18 cellular contexts compared by ENCODE assay signal in the genomic region with DNA sequence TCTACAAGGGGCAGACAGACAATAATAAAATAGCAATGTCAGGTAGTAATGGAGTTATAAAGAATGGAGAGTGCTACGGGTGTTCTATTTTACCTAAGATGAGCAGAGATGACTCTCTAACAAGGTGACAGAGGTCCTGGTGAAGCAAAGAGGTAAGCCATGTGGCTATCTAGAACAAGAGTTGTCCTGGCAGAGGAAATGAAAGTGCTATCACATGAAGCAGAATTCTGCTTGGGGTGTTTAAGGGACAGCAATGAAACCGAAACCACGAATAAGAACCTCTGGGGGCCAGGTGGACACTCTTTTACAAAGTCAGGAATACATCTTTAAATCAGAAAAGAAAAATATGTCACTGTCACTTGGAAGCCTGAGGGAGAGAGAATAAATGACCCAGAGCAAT. TPM values are rescaled to one million over a fixed set of nuclear protein-coding genes. Genes with fewer than 3 reads are reported as not detected.
A peak's percentile ranks its signal among the peaks of the same experiment; 100 is the strongest.
DNase-seq lines count a peak whose midpoint lies in the region; ATAC-seq and TF ChIP-seq lines count a peak whose summit lies in the region.
"Had no signal": no experiment of that assay in that cellular context is flagged by ENCODE, and none has a peak within 500 bp of the region (broad histone marks: within the 10 kb centered on the region; RNA-seq: fewer than 3 reads in every experiment).

No MANE protein-coding gene starts in this region.

- no peaks in the 10 kb centered on the region for H3K79me2 ChIP-seq in KMS-11 (ENCODE audit: insufficient read depth, low read depth)

- H3K4me1 ChIP-seq in KMS-11 (ENCODE audit: low read depth, poor library complexity, severe bottlenecking) (peaks cover 56% of the 10 kb centered on the region), psoas muscle (no peaks in the 10 kb centered on the region)
- H3K4me1 ChIP-seq: BLaER1 had no signal

- TF ChIP-seq CTCF in KMS-11 (conservative IDR thresholded peaks at IDR 0.05; ENCODE audit: low read depth, low read length) (no peak), psoas muscle (IDR thresholded peaks at IDR 0.05) (no peak)

- H3K9me3 ChIP-seq in psoas muscle, result no peaks in the 10 kb centered on the region
- H3K9me3 ChIP-seq: BLaER1 had no signal

- H3K4me1 Mint-ChIP-seq in effector memory CD8-positive, alpha-beta T cell (ENCODE audit: low read depth in 2 of 2), result no peaks in the 10 kb centered on the region
- H3K4me1 Mint-ChIP-seq: IgD-negative memory B cell had no signal

- peak; percentile 59 for ATAC-seq in GM18909 (IDR thresholded peaks at IDR 0.05; ENCODE audit: poor library complexity, unreplicated experiment)
- ATAC-seq in HG02885 (IDR thresholded peaks at IDR 0.05; ENCODE audit: poor library complexity, unreplicated experiment), result peak; percentile 51
- ATAC-seq in GM19023 (IDR thresholded peaks at IDR 0.05; ENCODE audit: unreplicated experiment), result no peak
- ATAC-seq in psoas muscle, result no peak
- no peak for ATAC-seq in effector memory CD8-positive, alpha-beta T cell (replicated peaks)

- no peaks in the 10 kb centered on the region for H3K36me3 Mint-ChIP-seq in effector memory CD8-positive, alpha-beta T cell (ENCODE audit: insufficient read depth)
- H3K36me3 Mint-ChIP-seq: IgD-negative memory B cell had no signal

- H2AFZ ChIP-seq in KMS-11 (ENCODE audit: low read depth), result no peak overlapping the region

- no peak overlapping the region for H3K4me3 ChIP-seq in KMS-11 (IDR thresholded peaks at IDR 0.05; ENCODE audit: insufficient read depth, low read depth, low read length)
- H3K4me3 ChIP-seq in psoas muscle, result no peak overlapping the region
- H3K4me3 ChIP-seq: BLaER1 had no signal

- WGBS in psoas muscle, 3 donors, result 75 to 78% (median 77%) methylated on average over 3 of the region's 3 CpGs

- H3K27me3 Mint-ChIP-seq in effector memory CD8-positive, alpha-beta T cell, result peaks cover 9 to 13% of the 10 kb centered on the region in 2 donors

- no peak overlapping the region for H3K4me3 Mint-ChIP-seq in effector memory CD8-positive, alpha-beta T cell
- H3K4me3 Mint-ChIP-seq: IgD-negative memory B cell had no signal

- H3K27ac Mint-ChIP-seq in effector memory CD8-positive, alpha-beta T cell, result no peak overlapping the region
- H3K27ac Mint-ChIP-seq: IgD-negative memory B cell had no signal

- no peaks in the 10 kb centered on the region for H4K20me1 ChIP-seq in KMS-11 (ENCODE audit: insufficient read depth)
- H4K20me1 ChIP-seq: BLaER1 had no signal

- H3K27me3 ChIP-seq in KMS-11 (ENCODE audit: insufficient read depth, low read depth) (no peaks in the 10 kb centered on the region), psoas muscle (ENCODE audit: insufficient read depth in 3 of 3, low read length in 2 of 3) (no peaks in the 10 kb centered on the region)
- H3K27me3 ChIP-seq: BLaER1 had no signal

- H3K4me2 ChIP-seq in KMS-11, result peak overlapping the region; percentile 21; the same call in 1 of the 2 replicates
- H3K4me2 ChIP-seq: BLaER1 had no signal

- H3K27ac ChIP-seq in KMS-11, result no peak overlapping the region
- peak overlapping the region; percentile 82 for H3K27ac ChIP-seq in caudate nucleus (ENCODE audit: low read depth, low read length)
- no peak overlapping the region for H3K27ac ChIP-seq in psoas muscle
- H3K27ac ChIP-seq: BLaER1 had no signal

- H3K9ac ChIP-seq in KMS-11, result no peak overlapping the region
- H3K9ac ChIP-seq: BLaER1 had no signal

- H3K36me3 ChIP-seq in KMS-11 (ENCODE audit: insufficient read depth) (no peaks in the 10 kb centered on the region), psoas muscle (ENCODE audit: insufficient read depth in 1 of 2, low read depth in 1 of 2) (no peaks in the 10 kb centered on the region)
- H3K36me3 ChIP-seq: BLaER1 had no signal

- no peaks in the 10 kb centered on the region for H3K9me3 Mint-ChIP-seq in effector memory CD8-positive, alpha-beta T cell
- H3K9me3 Mint-ChIP-seq: IgD-negative memory B cell had no signal

- intact Hi-C loops in psoas muscle (cut with DNase I), result no loop called here

- DNase-seq in caudate nucleus (lab: John Stamatoyannopoulos, UW), result no peak
- DNase-seq in psoas muscle, result no peak
- no peak for DNase-seq in effector memory CD8-positive, alpha-beta T cell
- DNase-seq in ureter (ENCODE audit: low spot score), result no peak
- DNase-seq: DMS 273 treated with DMSO at 0.1 percent for 48 hours; NCI-H146; NCI-H2081 treated with DMSO at 0.1 percent for 48 hours; NCI-H2227 treated with DMSO at 0.1 percent for 48 hours; NCI-H524 treated with DMSO at 0.1 percent for 48 hours; NK-92 treated with Interleukin-12 subunit alpha and Interleukin-12 subunit beta, amount 100 ng/mL, for 24 hours; OCI-M1; T-helper 1 cell had no signal

RNA-seq across cellular contexts. Expression of a gene that starts 37.9 kb away (rescaled TPM):
- total RNA-seq in psoas muscle (1 to 10 TPM in 2 of 4 donors, under 1 TPM in 2; 0.61 to 1.8 (median 1.0) TPM), ureter (8.0 TPM)
- 1 to 10 TPM in 1 of 3 donors, under 1 TPM in 2; 0.52 to 1.4 (median 0.92) TPM for polyA plus RNA-seq in psoas muscle

Comparison
In these comparisons a context has a peak if more than half of its experiments do, and no peak if none do; other contexts are left out.
1. ATAC-seq: peak in GM18909 (single experiment) and HG02885 (single experiment); none in GM19023 (single experiment), psoas muscle (0 of 4) and effector memory CD8-positive, alpha-beta T cell (single experiment).